10 cellular contexts compared by ENCODE assay signal in genomic region chr4:66688674-66689073, GRCh38.
A peak's percentile ranks its signal among the peaks of the same experiment; 100 is the strongest.
DNase-seq lines count a peak whose midpoint lies in the region; ATAC-seq and TF ChIP-seq lines count a peak whose summit lies in the region.
"Had no signal": no experiment of that assay in that cellular context is flagged by ENCODE, and none has a peak within 500 bp of the region (broad histone marks: within the 10 kb centered on the region; RNA-seq: fewer than 3 reads in every experiment).

No MANE protein-coding gene starts in this region.

- no peaks in the 10 kb centered on the region for H3K36me3 ChIP-seq in OCI-LY3 (replicated peaks; ENCODE audit: low read depth, low read length)

- H3K4me2 ChIP-seq in OCI-LY3 (ENCODE audit: low read length): no peak overlapping the region

- H3K9ac ChIP-seq in OCI-LY3 (ENCODE audit: low read length): no peak overlapping the region

- no peak; the same call in 1 of the 2 replicates for TF ChIP-seq CTCF in AG10803 (conservative IDR thresholded peaks at IDR 0.05; ENCODE audit: low read length)
- peak; percentile 69 for TF ChIP-seq CTCF in OCI-LY3 (IDR thresholded peaks at IDR 0.05; ENCODE audit: low read depth, low read length)
- no peak for TF ChIP-seq CTCF in fibroblast of mammary gland (conservative IDR thresholded peaks at IDR 0.05; ENCODE audit: control insufficient read depth, insufficient read depth, low read depth, low read length)
- no peak for TF ChIP-seq CTCF in glutamatergic neuron (IDR thresholded peaks at IDR 0.05; ENCODE audit: partially characterized antibody, unreplicated experiment)

- no peaks in the 10 kb centered on the region for H3K27me3 ChIP-seq in OCI-LY3 (ENCODE audit: low read depth, low read length)

- no peaks in the 10 kb centered on the region for H3K79me2 ChIP-seq in OCI-LY3 (ENCODE audit: low read length)

- ATAC-seq in HG03460 (IDR thresholded peaks at IDR 0.05; ENCODE audit: unreplicated experiment) (no peak), GM21515 (IDR thresholded peaks at IDR 0.05; ENCODE audit: unreplicated experiment) (no peak)

- no peak overlapping the region for H2AFZ ChIP-seq in OCI-LY3 (ENCODE audit: low read depth, low read length)

- H3K27ac ChIP-seq in OCI-LY3 (ENCODE audit: low read length): no peak overlapping the region

- H3K9me3 Mint-ChIP-seq in glutamatergic neuron (ENCODE audit: unreplicated experiment): peaks cover 1% of the 10 kb centered on the region

- no peaks in the 10 kb centered on the region for H3K9me3 ChIP-seq in OCI-LY3 (ENCODE audit: insufficient read depth, low read length)

- H3K27me3 Mint-ChIP-seq in glutamatergic neuron (ENCODE audit: unreplicated experiment): no peaks in the 10 kb centered on the region

- no peaks in the 10 kb centered on the region for H3K4me1 ChIP-seq in OCI-LY3 (ENCODE audit: low read length)

- no peak overlapping the region for H3K27ac Mint-ChIP-seq in glutamatergic neuron (ENCODE audit: unreplicated experiment)

- H3K36me3 Mint-ChIP-seq in glutamatergic neuron (ENCODE audit: unreplicated experiment): no peaks in the 10 kb centered on the region

- no peak overlapping the region for H3K4me3 Mint-ChIP-seq in glutamatergic neuron (ENCODE audit: unreplicated experiment)

- H4K20me1 ChIP-seq in OCI-LY3 (ENCODE audit: insufficient read depth, low read length): no peaks in the 10 kb centered on the region

- H3K4me3 ChIP-seq in AG10803 (ENCODE audit: low read length): no peak overlapping the region
- H3K4me3 ChIP-seq in OCI-LY3 (ENCODE audit: low read length): no peak overlapping the region
- H3K4me3 ChIP-seq in fibroblast of mammary gland (ENCODE audit: control insufficient read depth, low read depth, low read length): no peak overlapping the region

- peaks cover 4% of the 10 kb centered on the region for H3K4me1 Mint-ChIP-seq in glutamatergic neuron (ENCODE audit: low read depth, unreplicated experiment)

- DNase-seq in AG10803 (ENCODE audit: low read depth): peak; percentile 3
- DNase-seq in HPDE6-E6E7 (ENCODE audit: extremely low spot score): peak; percentile 5
- peak; percentile 15 for DNase-seq in fibroblast of mammary gland (ENCODE audit: low read depth)
- DNase-seq in glutamatergic neuron: no peak
- no peak for DNase-seq in activated CD4-positive, CD25-positive, alpha-beta regulatory T cell (lab: John Stamatoyannopoulos, UW)
- DNase-seq: activated CD8-positive, alpha-beta memory T cell treated with anti-CD3 and anti-CD28 coated beads, Interleukin-2, amount 50 U/mL, for 48 hours; stimulated activated CD4-positive, alpha-beta T cell treated with anti-CD3 and anti-CD28 coated beads, Interleukin-4, amount 100 ng/mL, for 1 hour had no signal

Comparison
In these comparisons a context has a peak if more than half of its experiments do, and no peak if none do; other contexts are left out.
1. DNase-seq: peak in AG10803 (single experiment), HPDE6-E6E7 (single experiment) and fibroblast of mammary gland (single experiment); none in glutamatergic neuron (single experiment) and activated CD4-positive, CD25-positive, alpha-beta regulatory T cell (0 of 4).